Comparison of ENCODE assay signal across 10 cellular contexts in genomic region chr17:82871056-82871775, GRCh38. TPM values are rescaled to one million over a fixed set of nuclear protein-coding genes. Genes with fewer than 3 reads are reported as not detected.
DNase-seq lines count a peak whose midpoint lies in the region; ATAC-seq lines count a peak whose summit lies in the region.
"Had no signal": no experiment of that assay in that cellular context is flagged by ENCODE, and none has a peak within 500 bp of the region (broad histone marks: within the 10 kb centered on the region; RNA-seq: fewer than 3 reads in every experiment).

No MANE protein-coding gene starts in this region.

- H3K36me3 Mint-ChIP-seq in activated T-helper 2 cell treated with anti-CD3 and anti-CD28 coated beads, Interferon-gamma antibody, Interleukin-2, Interleukin-4, amounts not matched to agents 10 μg/mL and 5 μg/mL and 100 μg/mL, durations not matched to agents 14 hours and 24 hours and 36 hours (ENCODE audit: low read depth), result peaks cover 54% of the 10 kb centered on the region

- peaks cover 5 to 31% (median 12%) of the 10 kb centered on the region in 11 experiments; a peak in 18 of 22 replicates for H3K36me3 ChIP-seq in BLaER1 treated with 17β-estradiol and CSF1 and Interleukin-3, amounts not matched to agents 10 nM and 100 nM

- no peaks in the 10 kb centered on the region for H3K27me3 Mint-ChIP-seq in activated T-helper 2 cell treated with anti-CD3 and anti-CD28 coated beads, Interferon-gamma antibody, Interleukin-2, Interleukin-4, amounts not matched to agents 10 μg/mL and 5 μg/mL and 100 μg/mL, durations not matched to agents 14 hours and 24 hours and 36 hours (ENCODE audit: low read depth)

- DNase-seq in dermis blood vessel endothelial cell (peak; percentile 92), iPS-NIHi7 (ENCODE audit: extremely low spot score) (no peak), NCI-H524 (lab: John Stamatoyannopoulos, UW) (no peak), putamen (ENCODE audit: low spot score) (no peak)
- DNase-seq in activated T-helper 2 cell treated with anti-CD3 and anti-CD28 coated beads, Interferon-gamma antibody, Interleukin-2, Interleukin-4, amounts not matched to agents 10 μg/mL and 5 μg/mL and 100 μg/mL, durations not matched to agents 14 hours and 24 hours and 36 hours (ENCODE audit: low spot score), result no peak
- DNase-seq: cortex of kidney, upper lobe of left lung had no signal

- H3K4me3 ChIP-seq in BLaER1 treated with 17β-estradiol and CSF1 and Interleukin-3, amounts not matched to agents 10 nM and 100 nM, result peak overlapping the region in 7 of 10 experiments; percentile 27 to 52 (median 40); a peak in 12 of 20 replicates
- H3K4me3 ChIP-seq: upper lobe of left lung had no signal

- peaks cover 87 to 100% (median 100%) of the 10 kb centered on the region in 10 experiments for H3K4me1 ChIP-seq in BLaER1 treated with 17β-estradiol and CSF1 and Interleukin-3, amounts not matched to agents 10 nM and 100 nM

- peaks cover 42 to 100% (median 84%) of the 10 kb centered on the region in 11 experiments; a peak in 21 of 22 replicates for H4K20me1 ChIP-seq in BLaER1 treated with 17β-estradiol and CSF1 and Interleukin-3, amounts not matched to agents 10 nM and 100 nM

- peak overlapping the region in 9 of 11 experiments; percentile 26 to 79 (median 66); a peak in 17 of 22 replicates for H3K9ac ChIP-seq in BLaER1 treated with 17β-estradiol and CSF1 and Interleukin-3, amounts not matched to agents 10 nM and 100 nM

- peaks cover 15 to 87% (median 28%) of the 10 kb centered on the region in 11 experiments; a peak in 20 of 22 replicates for H3K27me3 ChIP-seq in BLaER1 treated with 17β-estradiol and CSF1 and Interleukin-3, amounts not matched to agents 10 nM and 100 nM
- H3K27me3 ChIP-seq: upper lobe of left lung had no signal

- ATAC-seq in GM19025 (IDR thresholded peaks at IDR 0.05; ENCODE audit: low read depth, unreplicated experiment), result peak; percentile 66
- peak; percentile 58 for ATAC-seq in HG03045 (IDR thresholded peaks at IDR 0.05; ENCODE audit: unreplicated experiment)

- H3K27ac ChIP-seq in BLaER1 treated with 17β-estradiol and CSF1 and Interleukin-3, amounts not matched to agents 10 nM and 100 nM, result peak overlapping the region in 9 of 11 experiments; percentile 55 to 90 (median 76); a peak in 18 of 22 replicates

- no peaks in the 10 kb centered on the region for H3K9me3 Mint-ChIP-seq in activated T-helper 2 cell treated with anti-CD3 and anti-CD28 coated beads, Interferon-gamma antibody, Interleukin-2, Interleukin-4, amounts not matched to agents 10 μg/mL and 5 μg/mL and 100 μg/mL, durations not matched to agents 14 hours and 24 hours and 36 hours

- intact Hi-C loops in activated T-helper 2 cell treated with anti-CD3 and anti-CD28 coated beads, Interferon-gamma antibody, Interleukin-2, Interleukin-4, amounts not matched to agents 10 μg/mL and 5 μg/mL and 100 μg/mL, durations not matched to agents 14 hours and 24 hours and 36 hours (cut with micrococcal nuclease), result no loop called here

- no peaks in the 10 kb centered on the region for H3K9me3 ChIP-seq in BLaER1 treated with 17β-estradiol and CSF1 and Interleukin-3, amounts not matched to agents 10 nM and 100 nM (replicated peaks in 1 of 11)
- H3K9me3 ChIP-seq: upper lobe of left lung had no signal

- H3K4me1 Mint-ChIP-seq in activated T-helper 2 cell treated with anti-CD3 and anti-CD28 coated beads, Interferon-gamma antibody, Interleukin-2, Interleukin-4, amounts not matched to agents 10 μg/mL and 5 μg/mL and 100 μg/mL, durations not matched to agents 14 hours and 24 hours and 36 hours (ENCODE audit: low read depth), result peaks cover 34% of the 10 kb centered on the region

- H3K4me3 Mint-ChIP-seq in activated T-helper 2 cell treated with anti-CD3 and anti-CD28 coated beads, Interferon-gamma antibody, Interleukin-2, Interleukin-4, amounts not matched to agents 10 μg/mL and 5 μg/mL and 100 μg/mL, durations not matched to agents 14 hours and 24 hours and 36 hours (ENCODE audit: low read depth), result no peak overlapping the region

- H3K4me2 ChIP-seq in BLaER1 treated with 17β-estradiol and CSF1 and Interleukin-3, amounts not matched to agents 10 nM and 100 nM, result peak overlapping the region; percentile 76 to 100 (median 98)

- no peak overlapping the region for H3K27ac Mint-ChIP-seq in activated T-helper 2 cell treated with anti-CD3 and anti-CD28 coated beads, Interferon-gamma antibody, Interleukin-2, Interleukin-4, amounts not matched to agents 10 μg/mL and 5 μg/mL and 100 μg/mL, durations not matched to agents 14 hours and 24 hours and 36 hours

RNA-seq across cellular contexts. Expression of gene ZNF750, which starts 31.4 kb away (rescaled TPM):
- 0.05 TPM in 1 of 2 replicates, not detected in the other for total RNA-seq in dermis blood vessel endothelial cell
- total RNA-seq in activated T-helper 2 cell treated with anti-CD3 and anti-CD28 coated beads, Interferon-gamma antibody, Interleukin-2, Interleukin-4, amounts not matched to agents 10 μg/mL and 5 μg/mL and 100 μg/mL, durations not matched to agents 14 hours and 24 hours and 36 hours, result not detected in 2 replicates
